ENCODE assay signal across 8 cellular contexts in the genomic region with DNA sequence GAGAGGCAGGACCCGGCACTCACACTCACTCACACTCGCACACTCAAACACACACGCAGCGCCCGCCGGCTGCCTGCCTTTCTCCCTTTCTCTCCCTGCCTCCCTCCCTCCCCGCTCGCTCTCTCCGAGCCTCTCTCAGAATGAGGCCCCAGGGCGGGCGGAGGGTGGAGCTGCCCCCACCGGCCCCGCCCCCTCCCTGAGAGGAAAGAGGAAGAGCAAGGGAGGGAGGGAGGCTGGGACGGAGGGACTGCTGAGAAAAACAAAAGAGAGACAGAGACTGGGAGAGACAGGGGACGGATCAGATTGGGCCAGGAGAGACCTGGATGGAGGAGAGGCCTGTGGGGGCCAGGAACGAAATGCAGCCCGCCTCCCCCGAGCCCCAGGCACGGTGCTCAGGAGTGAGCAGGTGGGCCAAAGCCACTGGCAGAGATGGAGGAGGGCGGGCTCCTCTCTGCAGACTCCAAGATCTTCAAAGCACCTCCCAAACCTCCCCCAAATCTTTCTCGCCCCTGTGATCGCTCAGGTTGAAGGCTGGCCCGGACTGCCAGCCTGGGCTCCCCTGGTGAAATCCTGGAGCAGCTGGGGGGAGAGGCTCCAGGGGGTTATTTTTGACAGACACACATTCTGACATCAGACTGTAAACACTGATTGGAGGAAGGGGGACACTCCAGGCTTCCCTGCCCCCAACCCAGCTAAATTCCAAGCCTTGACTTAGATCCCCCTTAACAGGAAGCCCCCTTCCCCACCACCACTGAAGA. TPM values are rescaled to one million over a fixed set of nuclear protein-coding genes. Genes with fewer than 3 reads are reported as not detected.
DNase-seq lines count a peak whose midpoint lies in the region; ATAC-seq and TF ChIP-seq lines count a peak whose summit lies in the region.

No MANE protein-coding gene starts in this region.

- peak overlapping the region; percentile 100 for H3K27ac Mint-ChIP-seq in glutamatergic neuron (ENCODE audit: unreplicated experiment)

- H3K4me1 ChIP-seq in thoracic aorta (ENCODE audit: control insufficient read depth in 1 of 2, low read depth in 2 of 2) = peaks cover 40 to 63% of the 10 kb centered on the region in 2 donors

- no peaks in the 10 kb centered on the region for H3K27me3 ChIP-seq in thoracic aorta (replicated peaks; ENCODE audit: insufficient read depth)

- no peaks in the 10 kb centered on the region for H3K36me3 Mint-ChIP-seq in glutamatergic neuron (ENCODE audit: unreplicated experiment)

- TF ChIP-seq CTCF in LNCaP clone FGC (IDR thresholded peaks at IDR 0.05; ENCODE audit: control insufficient read depth, extremely low read depth, insufficient read depth) (no peak), glutamatergic neuron (IDR thresholded peaks at IDR 0.05; ENCODE audit: partially characterized antibody, unreplicated experiment) (no peak), omental fat pad (IDR thresholded peaks at IDR 0.05) (no peak), thoracic aorta (IDR thresholded peaks at IDR 0.05) (no peak)

- H3K27ac ChIP-seq in SK-N-MC (peak overlapping the region; percentile 67), thoracic aorta (peak overlapping the region; percentile 54 to 62)

- H3K27me3 Mint-ChIP-seq in glutamatergic neuron (ENCODE audit: unreplicated experiment) = peaks cover 41% of the 10 kb centered on the region

- DNase-seq in Daoy (ENCODE audit: low read depth) (peak; percentile 87), LNCaP clone FGC (ENCODE audit: low read depth) (no peak), SK-N-MC (ENCODE audit: low read depth, low spot score) (no peak), glutamatergic neuron (peak; percentile 95), omental fat pad (ENCODE audit: low spot score) (peak; percentile 64), thoracic aorta (ENCODE audit: low spot score) (peak; percentile 68)
- peak; percentile 87 for DNase-seq in activated naive CD4-positive, alpha-beta T cell treated with anti-CD3 and anti-CD28 coated beads, Interleukin-2, amount 50 U/mL, for 16 hours

- H3K4me3 ChIP-seq in LNCaP clone FGC (ENCODE audit: low read depth, low read length) (peak overlapping the region; percentile 81), SK-N-MC (peak overlapping the region; percentile 80), thoracic aorta (peak overlapping the region; percentile 75)

- peaks cover 39% of the 10 kb centered on the region for H3K9me3 Mint-ChIP-seq in glutamatergic neuron (ENCODE audit: unreplicated experiment)

- H3K9ac ChIP-seq in SK-N-MC (ENCODE audit: insufficient read length) = no peak overlapping the region

- ATAC-seq in GM21723 (IDR thresholded peaks at IDR 0.05; ENCODE audit: unreplicated experiment) = peak; percentile 62
- peak; percentile 56 for ATAC-seq in omental fat pad (ENCODE audit: low FRiP score)
- no peak for ATAC-seq in thoracic aorta (ENCODE audit: insufficient number of reproducible peaks, low FRiP score, low read depth)

- peak overlapping the region; percentile 94 for H3K4me3 Mint-ChIP-seq in glutamatergic neuron (ENCODE audit: unreplicated experiment)

- no peaks in the 10 kb centered on the region for H3K9me3 ChIP-seq in SK-N-MC (ENCODE audit: low read depth, low read length)
- no peaks in the 10 kb centered on the region for H3K9me3 ChIP-seq in thoracic aorta

- H3K36me3 ChIP-seq in SK-N-MC (ENCODE audit: insufficient read depth, low read length) = peaks cover 11% of the 10 kb centered on the region; the same call in 1 of the 2 replicates
- H3K36me3 ChIP-seq in thoracic aorta = peaks cover 18% of the 10 kb centered on the region

- peaks cover 47% of the 10 kb centered on the region for H3K4me1 Mint-ChIP-seq in glutamatergic neuron (ENCODE audit: low read depth, unreplicated experiment)

RNA-seq across cellular contexts. Expression of gene LDB1, which starts 5.1 kb away (rescaled TPM):
- total RNA-seq in Daoy (2014; rRNA removed; shearing (Covaris generic)) = 18.9 and 20.6 TPM in 2 replicates
- total RNA-seq in glutamatergic neuron (ENCODE audit: unreplicated experiment) (310 TPM), omental fat pad (10 to 100 TPM; 20.1 to 33.2 (median 30.9) TPM), thoracic aorta (10 to 100 TPM; 49.3 to 49.8 TPM)

RNA-seq across cellular contexts. Expression of gene PPRC1, which starts 17.8 kb away (rescaled TPM):
- 10.8 and 17.0 TPM in 2 replicates for total RNA-seq in Daoy (2014; rRNA removed; shearing (Covaris generic))
- total RNA-seq in glutamatergic neuron (ENCODE audit: unreplicated experiment) (21.6 TPM), omental fat pad (100 to 1,000 TPM in 1 of 4 donors, 10 to 100 TPM in 3; 15.4 to 105 (median 31.9) TPM), thoracic aorta (10 to 100 TPM; 18.0 to 56.4 TPM)

RNA-seq across cellular contexts. Expression of gene NOLC1, which starts 37.1 kb away (rescaled TPM):
- total RNA-seq in Daoy (2014; rRNA removed; shearing (Covaris generic)) = 70.1 and 105 TPM in 2 replicates
- 59.5 TPM for total RNA-seq in glutamatergic neuron (ENCODE audit: unreplicated experiment)
- 100 to 1,000 TPM in 2 of 4 donors, 10 to 100 TPM in 2; 35.3 to 229 (median 81.7) TPM for total RNA-seq in omental fat pad
- 100 to 1,000 TPM in 1 of 2 donors, 10 to 100 TPM in 1; 34.1 to 104 TPM for total RNA-seq in thoracic aorta

RNA-seq across cellular contexts. Expression of gene HPS6, which starts 49.9 kb away (rescaled TPM):
- total RNA-seq in Daoy (2014; rRNA removed; shearing (Covaris generic)) = 16.0 and 19.7 TPM in 2 replicates
- total RNA-seq in glutamatergic neuron (ENCODE audit: unreplicated experiment) (22.1 TPM), omental fat pad (10 to 100 TPM; 14.1 to 31.5 (median 22.5) TPM), thoracic aorta (10 to 100 TPM; 21.8 to 22.3 TPM)

RNA-seq across cellular contexts. Expression of gene ARMH3, which starts 59.1 kb away (rescaled TPM):
- total RNA-seq in Daoy (2014; rRNA removed; shearing (Covaris generic)) = 4.6 and 5.1 TPM in 2 replicates
- total RNA-seq in glutamatergic neuron (ENCODE audit: unreplicated experiment) = 48.1 TPM
- 10 to 100 TPM; 10.0 to 61.8 (median 12.7) TPM for total RNA-seq in omental fat pad
- 10 to 100 TPM; 21.1 TPM for total RNA-seq in thoracic aorta

Comparison
In these comparisons a context has a peak if more than half of its experiments do, and no peak if none do; other contexts are left out.
1. DNase-seq: peak in Daoy (single experiment), activated naive CD4-positive, alpha-beta T cell treated with anti-CD3 and anti-CD28 coated beads, Interleukin-2, amount 50 U/mL, for 16 hours (single experiment), glutamatergic neuron (single experiment), omental fat pad (single experiment) and thoracic aorta (single experiment); none in LNCaP clone FGC (single experiment) and SK-N-MC (single experiment).
2. Peak in every context shown above with its lines, with median percentiles within 50 percentile points of each other: H3K4me3 ChIP-seq.